Comparison of ENCODE assay signal across 2 cellular contexts in genomic region chr3:52805270-52806039, GRCh38.
TF ChIP-seq lines count a peak whose summit lies in the region.

No MANE protein-coding gene starts in this region.

TF ChIP-seq in SK-N-SH, 30 proteins besides CTCF, POLR2A, EP300 and RAD21:
- TF ChIP-seq MEF2A (IDR thresholded peaks at IDR 0.05; ENCODE audit: borderline replicate concordance, low read depth): no peak

TF ChIP-seq in SK-N-SH treated with all-trans-retinoic acid at 6 μM for 48 hours, 23 proteins besides CTCF, POLR2A, EP300 and RAD21:
- no peak for TF ChIP-seq CSDC2 (CRISPR knock-in tag; IDR thresholded peaks at IDR 0.05)
- TF ChIP-seq, protein P1, sequence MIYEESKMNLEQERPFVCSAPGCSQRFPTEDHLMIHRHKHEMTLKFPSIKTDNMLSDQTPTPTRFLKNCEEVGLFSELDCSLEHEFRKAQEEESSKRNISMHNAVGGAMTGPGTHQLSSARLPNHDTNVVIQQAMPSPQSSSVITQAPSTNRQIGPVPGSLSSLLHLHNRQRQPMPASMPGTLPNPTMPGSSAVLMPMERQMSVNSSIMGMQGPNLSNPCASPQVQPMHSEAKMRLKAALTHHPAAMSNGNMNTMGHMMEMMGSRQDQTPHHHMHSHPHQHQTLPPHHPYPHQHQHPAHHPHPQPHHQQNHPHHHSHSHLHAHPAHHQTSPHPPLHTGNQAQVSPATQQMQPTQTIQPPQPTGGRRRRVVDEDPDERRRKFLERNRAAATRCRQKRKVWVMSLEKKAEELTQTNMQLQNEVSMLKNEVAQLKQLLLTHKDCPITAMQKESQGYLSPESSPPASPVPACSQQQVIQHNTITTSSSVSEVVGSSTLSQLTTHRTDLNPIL (CRISPR knock-in tag; IDR thresholded peaks at IDR 0.05; ENCODE audit: low read depth): no peak
- TF ChIP-seq PPARA (CRISPR knock-in tag; IDR thresholded peaks at IDR 0.05; ENCODE audit: borderline replicate concordance): no peak
- TF ChIP-seq GLIS3 (CRISPR knock-in tag; IDR thresholded peaks at IDR 0.05): no peak
- no peak for TF ChIP-seq TOX (CRISPR knock-in tag; IDR thresholded peaks at IDR 0.05; ENCODE audit: borderline replicate concordance)
- TF ChIP-seq, protein P2, sequence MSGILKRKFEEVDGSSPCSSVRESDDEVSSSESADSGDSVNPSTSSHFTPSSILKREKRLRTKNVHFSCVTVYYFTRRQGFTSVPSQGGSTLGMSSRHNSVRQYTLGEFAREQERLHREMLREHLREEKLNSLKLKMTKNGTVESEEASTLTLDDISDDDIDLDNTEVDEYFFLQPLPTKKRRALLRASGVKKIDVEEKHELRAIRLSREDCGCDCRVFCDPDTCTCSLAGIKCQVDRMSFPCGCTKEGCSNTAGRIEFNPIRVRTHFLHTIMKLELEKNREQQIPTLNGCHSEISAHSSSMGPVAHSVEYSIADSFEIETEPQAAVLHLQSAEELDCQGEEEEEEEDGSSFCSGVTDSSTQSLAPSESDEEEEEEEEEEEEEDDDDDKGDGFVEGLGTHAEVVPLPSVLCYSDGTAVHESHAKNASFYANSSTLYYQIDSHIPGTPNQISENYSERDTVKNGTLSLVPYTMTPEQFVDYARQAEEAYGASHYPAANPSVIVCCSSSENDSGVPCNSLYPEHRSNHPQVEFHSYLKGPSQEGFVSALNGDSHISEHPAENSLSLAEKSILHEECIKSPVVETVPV (CRISPR knock-in tag; IDR thresholded peaks at IDR 0.05): no peak
- TF ChIP-seq, protein P3, sequence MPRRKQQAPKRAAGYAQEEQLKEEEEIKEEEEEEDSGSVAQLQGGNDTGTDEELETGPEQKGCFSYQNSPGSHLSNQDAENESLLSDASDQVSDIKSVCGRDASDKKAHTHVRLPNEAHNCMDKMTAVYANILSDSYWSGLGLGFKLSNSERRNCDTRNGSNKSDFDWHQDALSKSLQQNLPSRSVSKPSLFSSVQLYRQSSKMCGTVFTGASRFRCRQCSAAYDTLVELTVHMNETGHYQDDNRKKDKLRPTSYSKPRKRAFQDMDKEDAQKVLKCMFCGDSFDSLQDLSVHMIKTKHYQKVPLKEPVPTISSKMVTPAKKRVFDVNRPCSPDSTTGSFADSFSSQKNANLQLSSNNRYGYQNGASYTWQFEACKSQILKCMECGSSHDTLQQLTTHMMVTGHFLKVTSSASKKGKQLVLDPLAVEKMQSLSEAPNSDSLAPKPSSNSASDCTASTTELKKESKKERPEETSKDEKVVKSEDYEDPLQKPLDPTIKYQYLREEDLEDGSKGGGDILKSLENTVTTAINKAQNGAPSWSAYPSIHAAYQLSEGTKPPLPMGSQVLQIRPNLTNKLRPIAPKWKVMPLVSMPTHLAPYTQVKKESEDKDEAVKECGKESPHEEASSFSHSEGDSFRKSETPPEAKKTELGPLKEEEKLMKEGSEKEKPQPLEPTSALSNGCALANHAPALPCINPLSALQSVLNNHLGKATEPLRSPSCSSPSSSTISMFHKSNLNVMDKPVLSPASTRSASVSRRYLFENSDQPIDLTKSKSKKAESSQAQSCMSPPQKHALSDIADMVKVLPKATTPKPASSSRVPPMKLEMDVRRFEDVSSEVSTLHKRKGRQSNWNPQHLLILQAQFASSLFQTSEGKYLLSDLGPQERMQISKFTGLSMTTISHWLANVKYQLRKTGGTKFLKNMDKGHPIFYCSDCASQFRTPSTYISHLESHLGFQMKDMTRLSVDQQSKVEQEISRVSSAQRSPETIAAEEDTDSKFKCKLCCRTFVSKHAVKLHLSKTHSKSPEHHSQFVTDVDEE (CRISPR knock-in tag; IDR thresholded peaks at IDR 0.05): no peak
- TF ChIP-seq, protein P4, sequence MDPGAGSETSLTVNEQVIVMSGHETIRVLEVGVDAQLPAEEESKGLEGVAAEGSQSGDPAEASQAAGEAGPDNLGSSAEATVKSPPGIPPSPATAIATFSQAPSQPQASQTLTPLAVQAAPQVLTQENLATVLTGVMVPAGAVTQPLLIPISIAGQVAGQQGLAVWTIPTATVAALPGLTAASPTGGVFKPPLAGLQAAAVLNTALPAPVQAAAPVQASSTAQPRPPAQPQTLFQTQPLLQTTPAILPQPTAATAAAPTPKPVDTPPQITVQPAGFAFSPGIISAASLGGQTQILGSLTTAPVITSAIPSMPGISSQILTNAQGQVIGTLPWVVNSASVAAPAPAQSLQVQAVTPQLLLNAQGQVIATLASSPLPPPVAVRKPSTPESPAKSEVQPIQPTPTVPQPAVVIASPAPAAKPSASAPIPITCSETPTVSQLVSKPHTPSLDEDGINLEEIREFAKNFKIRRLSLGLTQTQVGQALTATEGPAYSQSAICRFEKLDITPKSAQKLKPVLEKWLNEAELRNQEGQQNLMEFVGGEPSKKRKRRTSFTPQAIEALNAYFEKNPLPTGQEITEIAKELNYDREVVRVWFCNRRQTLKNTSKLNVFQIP (CRISPR knock-in tag; IDR thresholded peaks at IDR 0.05; ENCODE audit: borderline replicate concordance, low read depth): no peak
- no peak for TF ChIP-seq BACH2 (CRISPR knock-in tag; IDR thresholded peaks at IDR 0.05; ENCODE audit: borderline replicate concordance)
- TF ChIP-seq TCF4 (CRISPR knock-in tag; IDR thresholded peaks at IDR 0.05; ENCODE audit: borderline replicate concordance): no peak
TF ChIP-seq in SK-N-SH treated with all-trans-retinoic acid at 6 μM for 48 hours: peak in this region for 0.
